ENCODE assay signal across 8 cellular contexts in the genomic region with DNA sequence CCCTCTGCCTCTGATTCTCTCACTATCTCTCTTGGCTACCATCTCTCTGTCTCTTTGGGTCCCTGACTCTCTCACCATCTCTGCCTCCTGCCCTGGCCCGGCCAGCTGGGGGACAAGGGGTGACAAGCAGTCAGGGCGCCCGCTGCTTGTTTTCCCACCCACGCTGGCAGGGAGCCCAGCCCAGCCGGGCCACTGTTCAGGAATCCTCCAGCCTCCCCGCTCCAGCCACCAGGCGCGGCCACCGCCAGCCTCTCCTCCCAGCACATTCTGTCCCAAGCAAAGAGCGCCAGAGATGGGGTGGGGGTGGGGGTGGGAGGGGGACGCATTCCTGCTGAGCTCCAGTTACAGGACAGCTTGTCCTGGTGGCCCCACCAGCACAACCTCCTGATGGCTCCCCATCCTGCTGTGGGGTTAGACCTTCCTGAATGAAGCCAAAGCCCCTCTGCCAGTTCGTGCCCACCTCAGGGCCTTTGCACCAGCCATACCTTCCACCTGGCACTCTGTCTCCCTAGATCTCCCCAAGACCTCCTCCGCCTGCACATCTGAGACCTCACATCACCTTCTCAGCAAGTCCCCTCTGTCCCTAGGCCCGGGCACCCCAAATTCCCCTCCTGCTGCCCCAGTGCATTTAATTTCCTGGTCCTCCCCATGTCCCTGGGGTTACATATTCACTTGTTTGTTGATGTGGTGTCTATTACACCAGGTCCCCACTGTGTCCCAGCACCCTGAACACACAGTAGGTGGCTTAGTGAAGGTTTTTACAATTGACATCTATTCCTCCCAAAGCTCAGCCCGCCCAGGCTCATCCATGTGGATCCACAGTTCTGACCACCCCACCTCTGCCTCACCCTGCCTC. TPM values are rescaled to one million over a fixed set of nuclear protein-coding genes. Genes with fewer than 3 reads are reported as not detected.
DNase-seq lines count a peak whose midpoint lies in the region; ATAC-seq and TF ChIP-seq lines count a peak whose summit lies in the region.

No MANE protein-coding gene starts in this region.

- H3K4me1 Mint-ChIP-seq in stimulated activated naive CD8-positive, alpha-beta T cell treated with anti-CD3 and anti-CD28 coated beads, Interleukin-15, Interleukin-2, amounts not matched to agents 100 ng/mL and 50 ng/mL, for 24 hours (ENCODE audit: low read depth), result peaks cover 72% of the 10 kb centered on the region

- H3K27me3 Mint-ChIP-seq in stimulated activated naive CD8-positive, alpha-beta T cell treated with anti-CD3 and anti-CD28 coated beads, Interleukin-15, Interleukin-2, amounts not matched to agents 100 ng/mL and 50 ng/mL, for 24 hours, result no peaks in the 10 kb centered on the region

- H3K9me3 Mint-ChIP-seq in stimulated activated naive CD8-positive, alpha-beta T cell treated with anti-CD3 and anti-CD28 coated beads, Interleukin-15, Interleukin-2, amounts not matched to agents 100 ng/mL and 50 ng/mL, for 24 hours, result no peaks in the 10 kb centered on the region

- H3K9me3 ChIP-seq in duodenal mucosa (ENCODE audit: control insufficient read depth in 1 of 2, low read length in 2 of 2), result no peaks in the 10 kb centered on the region

- H3K36me3 ChIP-seq in duodenal mucosa (ENCODE audit: control insufficient read depth in 1 of 2, insufficient read depth in 2 of 2, low read length in 2 of 2), result peaks cover 0 to 2% of the 10 kb centered on the region in 2 donors

- peaks cover 34 to 35% of the 10 kb centered on the region in 2 donors for H3K4me1 ChIP-seq in duodenal mucosa (ENCODE audit: control insufficient read depth in 1 of 2, insufficient read depth in 2 of 2, low read length in 2 of 2)

- no peak overlapping the region for H3K9ac ChIP-seq in duodenal mucosa (ENCODE audit: low read depth in 1 of 2, low read length in 2 of 2)

- no peaks in the 10 kb centered on the region for H3K27me3 ChIP-seq in duodenal mucosa (ENCODE audit: control insufficient read depth in 1 of 2, insufficient read depth in 2 of 2, low read length in 2 of 2)

- H3K27ac ChIP-seq in duodenal mucosa (ENCODE audit: low read depth, low read length), result peak overlapping the region; percentile 48

- H3K4me3 Mint-ChIP-seq in stimulated activated naive CD8-positive, alpha-beta T cell treated with anti-CD3 and anti-CD28 coated beads, Interleukin-15, Interleukin-2, amounts not matched to agents 100 ng/mL and 50 ng/mL, for 24 hours, result peak overlapping the region; percentile 71

- H3K4me3 ChIP-seq in duodenal mucosa (ENCODE audit: low read depth in 1 of 2, low read length in 2 of 2), result no peak overlapping the region

- DNase-seq in stimulated activated naive CD8-positive, alpha-beta T cell treated with anti-CD3 and anti-CD28 coated beads, Interleukin-15, Interleukin-2, amounts not matched to agents 100 U/mL and 50 U/mL, for 24 hours, result no peak
- DNase-seq in myocyte (ENCODE audit: low read depth) (peak; percentile 69), erythroblast (lab: John Stamatoyannopoulos, UW) (no peak), HuH-7.5 (ENCODE audit: low spot score) (no peak)
- DNase-seq in activated T-cell treated with anti-CD3 and anti-CD28 coated beads, Interleukin-2, amount 50 U/mL, for 48 hours, result no peak

- H3K36me3 Mint-ChIP-seq in stimulated activated naive CD8-positive, alpha-beta T cell treated with anti-CD3 and anti-CD28 coated beads, Interleukin-15, Interleukin-2, amounts not matched to agents 100 ng/mL and 50 ng/mL, for 24 hours (ENCODE audit: low read depth), result peaks cover 8% of the 10 kb centered on the region

- peak overlapping the region; percentile 94 for H3K27ac Mint-ChIP-seq in stimulated activated naive CD8-positive, alpha-beta T cell treated with anti-CD3 and anti-CD28 coated beads, Interleukin-15, Interleukin-2, amounts not matched to agents 100 ng/mL and 50 ng/mL, for 24 hours

- TF ChIP-seq POLR2A in erythroblast (IDR thresholded peaks at IDR 0.05; ENCODE audit: low read length), result no peak

- no peak for ATAC-seq in stimulated activated naive CD8-positive, alpha-beta T cell treated with anti-CD3 and anti-CD28 coated beads, Interleukin-15, Interleukin-2, amounts not matched to agents 100 U/mL and 50 U/mL, for 24 hours
- ATAC-seq in GM18498 (IDR thresholded peaks at IDR 0.05; ENCODE audit: unreplicated experiment), result no peak

RNA-seq across cellular contexts. Expression of a gene that starts 12.5 kb away (rescaled TPM):
- total RNA-seq in myocyte, result 3.8 and 6.3 TPM in 2 replicates
- 6.6 TPM for polyA plus RNA-seq in myocyte (2012)

RNA-seq across cellular contexts. Expression of a gene that starts 53.5 kb away (rescaled TPM):
- total RNA-seq in myocyte, result not detected in 2 replicates
- not detected for polyA plus RNA-seq in myocyte (2012)
